Comparison of ENCODE assay signal across 14 cellular contexts in the genomic region with DNA sequence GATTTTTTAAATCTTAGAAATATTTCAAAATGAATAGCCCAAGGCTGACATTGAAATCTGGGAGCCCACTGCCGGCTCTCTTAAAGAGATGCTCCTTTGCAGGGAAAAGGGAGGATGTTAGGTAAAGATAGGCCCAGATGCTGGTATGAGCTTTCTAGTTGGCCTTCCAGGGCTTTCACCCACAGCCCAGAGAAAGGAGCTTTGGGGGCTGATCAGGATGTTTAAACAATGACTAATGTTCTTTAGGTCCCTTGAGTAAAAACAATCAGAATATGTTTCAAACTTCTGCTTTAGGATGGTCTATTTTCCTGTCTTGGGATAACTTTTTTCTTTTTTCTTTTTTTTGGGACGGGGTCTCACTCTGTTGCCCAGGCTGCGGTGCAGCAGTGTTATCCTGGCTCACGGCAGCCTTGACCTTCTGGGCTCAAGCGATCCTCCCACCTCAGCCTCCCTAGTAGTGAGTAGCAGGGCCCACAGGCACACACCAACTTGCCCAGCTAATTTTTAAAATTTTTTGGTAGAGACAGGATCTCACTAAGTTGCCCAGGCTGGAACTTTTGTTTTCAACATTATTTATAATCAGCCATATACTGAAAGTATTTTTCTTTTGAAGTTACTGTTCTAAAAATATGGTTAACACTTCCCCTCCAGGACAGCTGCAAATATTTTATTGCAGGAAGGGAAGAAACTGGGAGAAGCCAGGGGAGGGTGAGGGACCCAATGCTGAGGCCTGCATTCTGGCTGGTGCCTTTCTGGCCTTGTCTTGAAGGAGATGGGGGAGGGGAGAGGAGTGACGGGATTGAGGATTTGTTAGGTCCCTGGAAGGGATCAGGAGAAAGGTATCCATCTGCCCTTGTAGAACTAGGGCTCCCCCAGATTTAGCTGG.
DNase-seq lines count a peak whose midpoint lies in the region; ATAC-seq and TF ChIP-seq lines count a peak whose summit lies in the region.
"Had no signal": no experiment of that assay in that cellular context is flagged by ENCODE, and none has a peak within 500 bp of the region (broad histone marks: within the 10 kb centered on the region; RNA-seq: fewer than 3 reads in every experiment).

No MANE protein-coding gene starts in this region.

- H3K4me3 ChIP-seq in GM23248 (no peak overlapping the region), SU-DHL-6 (ENCODE audit: insufficient read depth, low read length, poor library complexity, severe bottlenecking) (peak overlapping the region; percentile 61), fibroblast of the aortic adventitia (ENCODE audit: low read depth, low read length) (no peak overlapping the region), gastrocnemius medialis (no peak overlapping the region)
- H3K4me3 ChIP-seq: MG63 had no signal

- DNase-seq in GM23248 (peak; percentile 60), fibroblast of the aortic adventitia (ENCODE audit: low read depth) (peak; percentile 46), gastrocnemius medialis (no peak), GM10248 (ENCODE audit: extremely low spot score) (no peak), CD1c-positive myeloid dendritic cell (ENCODE audit: extremely low spot score) (no peak), NCI-H2196 treated with DMSO at 0.1 percent for 48 hours (lab: John Stamatoyannopoulos, UW; ENCODE audit: unreplicated experiment) (no peak)
- no peak for DNase-seq in NK-92 treated with Interleukin-12 subunit alpha and Interleukin-12 subunit beta, amount 100 ng/mL, for 24 hours (lab: John Stamatoyannopoulos, UW)
- DNase-seq: amygdala, erythroblast, left ventricle myocardium superior, MG63, NCI-H526 treated with DMSO at 0.1 percent for 48 hours, right cardiac atrium had no signal

- TF ChIP-seq CTCF in SU-DHL-6 (IDR thresholded peaks at IDR 0.05; ENCODE audit: insufficient read depth, low read length, poor library complexity, severe bottlenecking) (no peak), fibroblast of the aortic adventitia (IDR thresholded peaks at IDR 0.05; ENCODE audit: insufficient read depth, low read length) (no peak), gastrocnemius medialis (IDR thresholded peaks at IDR 0.05 in 4 of 5, conservative IDR thresholded peaks at IDR 0.05 in 1 of 5) (no peak), GM10248 (IDR thresholded peaks at IDR 0.05; ENCODE audit: control extremely low read depth, extremely low read depth, low read depth, missing control alignments) (no peak)

- in situ Hi-C loops in GM23248 (cut with MboI), result no loop called here
- in situ Hi-C loops in gastrocnemius medialis (cut with MboI; ENCODE audit: low sequenced_read_pairs in 4 of 4), result no loop called here

- H3K9me3 ChIP-seq in GM23248 (ENCODE audit: low read depth), result no peaks in the 10 kb centered on the region
- H3K9me3 ChIP-seq in SU-DHL-6 (ENCODE audit: insufficient read depth, low read length), result no peaks in the 10 kb centered on the region
- no peaks in the 10 kb centered on the region for H3K9me3 ChIP-seq in gastrocnemius medialis
- H3K9me3 ChIP-seq: MG63 had no signal

- CTCF ChIA-PET in GM10248 (lab: Yijun Ruan, JAX), result interaction anchor here (1.1 to 5.5 kb wide), 5 partner anchors 17 to 40 kb away, joined by 3 to 34 read pairs (median 4); no protein-coding TSS in a partner anchor

- H3K27ac ChIP-seq in GM23248, result no peak overlapping the region
- H3K27ac ChIP-seq in SU-DHL-6 (ENCODE audit: low read depth, low read length), result peak overlapping the region; percentile 76; the same call in 1 of the 2 replicates
- peak overlapping the region in 3 of 4 donors; percentile 24 to 53 (median 50) for H3K27ac ChIP-seq in gastrocnemius medialis

- H3F3A ChIP-seq in GM23248 (ENCODE audit: insufficient read depth), result no peaks in the 10 kb centered on the region
- H3F3A ChIP-seq in SU-DHL-6 (ENCODE audit: insufficient read depth), result peaks cover 19% of the 10 kb centered on the region

- no peak overlapping the region for H3K9ac ChIP-seq in GM23248
- H3K9ac ChIP-seq in SU-DHL-6 (ENCODE audit: low read length), result peak overlapping the region; percentile 56

- ATAC-seq in gastrocnemius medialis, result no peak
- ATAC-seq: left ventricle myocardium superior, right cardiac atrium had no signal

- H4K20me1 ChIP-seq in GM23248 (ENCODE audit: insufficient read depth) (peaks cover 3% of the 10 kb centered on the region; the same call in 1 of the 2 replicates), SU-DHL-6 (ENCODE audit: low read depth, low read length) (no peaks in the 10 kb centered on the region)

- H3K36me3 ChIP-seq in GM23248 (ENCODE audit: low read depth) (no peaks in the 10 kb centered on the region), SU-DHL-6 (ENCODE audit: low read length) (no peaks in the 10 kb centered on the region), gastrocnemius medialis (no peaks in the 10 kb centered on the region)
- H3K36me3 ChIP-seq: MG63 had no signal

- H3K27me3 ChIP-seq in GM23248 (replicated peaks; ENCODE audit: insufficient read depth) (no peaks in the 10 kb centered on the region), SU-DHL-6 (ENCODE audit: low read length) (no peaks in the 10 kb centered on the region), gastrocnemius medialis (no peaks in the 10 kb centered on the region)
- H3K27me3 ChIP-seq: MG63 had no signal

- H3K79me2 ChIP-seq in GM23248 (ENCODE audit: insufficient read depth), result peaks cover 94% of the 10 kb centered on the region
- H3K79me2 ChIP-seq in SU-DHL-6 (ENCODE audit: insufficient read depth, low read length), result peaks cover 79% of the 10 kb centered on the region

- H3K9me2 ChIP-seq in GM23248 (ENCODE audit: insufficient read depth) (no peaks in the 10 kb centered on the region), SU-DHL-6 (replicated peaks; ENCODE audit: insufficient read depth, low read length) (no peaks in the 10 kb centered on the region)

- intact Hi-C loops in gastrocnemius medialis (cut with DNase I; ENCODE audit: low total_unique reads), result no loop called here

- H2AFZ ChIP-seq in GM23248, result no peak overlapping the region
- H2AFZ ChIP-seq in SU-DHL-6 (ENCODE audit: low read depth, low read length, severe bottlenecking), result no peak overlapping the region

- 76 to 79% methylated on average over 4 to 6 of the region's 6 CpGs for WGBS in GM23248 (ENCODE audit: low coverage in 1 of 2, low lambda C conversion rate in 2 of 2, missing lambda C conversion rate in 2 of 2), 2 experiments

- no peak for TF ChIP-seq POLR2A in gastrocnemius medialis (IDR thresholded peaks at IDR 0.05)

- peak overlapping the region; percentile 30 for H3K4me2 ChIP-seq in GM23248 (ENCODE audit: unreplicated experiment)
- H3K4me2 ChIP-seq in SU-DHL-6 (ENCODE audit: low read depth, low read length, poor library complexity, severe bottlenecking), result peak overlapping the region; percentile 92

- POLR2A ChIA-PET in GM10248 (lab: Yijun Ruan, JAX), result no interaction called here

- peaks cover 17% of the 10 kb centered on the region for H3K4me1 ChIP-seq in GM23248 (ENCODE audit: insufficient read depth)
- peaks cover 52 to 68% of the 10 kb centered on the region in 2 donors for H3K4me1 ChIP-seq in gastrocnemius medialis

Comparison
In these comparisons a context has a peak if more than half of its experiments do, and no peak if none do; other contexts are left out.
1. DNase-seq: peak in GM23248 (single experiment) and fibroblast of the aortic adventitia (single experiment); none in gastrocnemius medialis (0 of 2), NK-92 treated with Interleukin-12 subunit alpha and Interleukin-12 subunit beta, amount 100 ng/mL, for 24 hours (single experiment), GM10248 (single experiment), CD1c-positive myeloid dendritic cell (single experiment) and NCI-H2196 treated with DMSO at 0.1 percent for 48 hours (single experiment).